ENCODE assay signal across 1 cellular context in genomic region chr19:5077209-5077515, GRCh38.
TF ChIP-seq lines count a peak whose summit lies in the region.

No MANE protein-coding gene starts in this region.

TF ChIP-seq in HepG2, 621 proteins besides CTCF, POLR2A, EP300 and RAD21 (continued from another document):
- TF ChIP-seq ZBTB2 (CRISPR knock-in tag; IDR thresholded peaks at IDR 0.05; ENCODE audit: low read depth) = no peak
- no peak for TF ChIP-seq NFE2L1 (CRISPR knock-in tag; IDR thresholded peaks at IDR 0.05; ENCODE audit: borderline replicate concordance)
- no peak for TF ChIP-seq ZBTB7A (CRISPR knock-in tag; IDR thresholded peaks at IDR 0.05)
- no peak for TF ChIP-seq NFYB (CRISPR knock-in tag; IDR thresholded peaks at IDR 0.05)
- TF ChIP-seq MAFF (IDR thresholded peaks at IDR 0.05; ENCODE audit: low read depth, low read length) = no peak
- TF ChIP-seq CEBPG (CRISPR knock-in tag; IDR thresholded peaks at IDR 0.05) = no peak
